In the genomic region with DNA sequence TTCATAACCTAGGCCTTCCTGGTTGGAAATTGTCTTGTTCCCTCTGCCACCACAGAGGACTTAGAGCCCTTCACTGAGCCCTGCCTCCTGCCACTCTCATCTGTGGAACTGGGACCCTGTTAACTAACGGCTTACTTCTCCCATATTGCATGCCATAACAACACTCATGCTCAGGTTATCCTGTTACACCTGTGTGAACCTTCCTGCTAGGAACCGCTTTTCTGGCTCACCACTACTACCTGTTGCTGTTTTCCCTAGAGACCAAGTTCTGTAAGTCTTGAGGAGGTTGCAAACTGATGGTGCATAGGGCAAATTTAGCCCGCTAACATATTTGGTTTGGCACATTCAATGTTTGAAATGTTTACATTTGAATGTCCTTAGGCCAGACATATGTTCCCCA, we compare ENCODE assay signal across 15 cellular contexts. TPM values are rescaled to one million over a fixed set of nuclear protein-coding genes. Genes with fewer than 3 reads are reported as not detected.
DNase-seq lines count a peak whose midpoint lies in the region; ATAC-seq and TF ChIP-seq lines count a peak whose summit lies in the region.
"Had no signal": no experiment of that assay in that cellular context is flagged by ENCODE, and none has a peak within 500 bp of the region (broad histone marks: within the 10 kb centered on the region; RNA-seq: fewer than 3 reads in every experiment).

No MANE protein-coding gene starts in this region.

- intact Hi-C loops in CD14-positive monocyte (cut with micrococcal nuclease), result no loop called here

- H3K18ac ChIP-seq in mesenchymal stem cell (ENCODE audit: low read depth in 1 of 2, low read length in 2 of 2), result no peak overlapping the region

- H3K79me2 ChIP-seq in GM23338 (replicated peaks; ENCODE audit: insufficient read depth), result no peaks in the 10 kb centered on the region
- H3K79me2 ChIP-seq in SU-DHL-6 (ENCODE audit: insufficient read depth, low read length), result no peaks in the 10 kb centered on the region

- H3K4me3 ChIP-seq in GM23338 (no peak overlapping the region), SU-DHL-6 (ENCODE audit: insufficient read depth, low read length, poor library complexity, severe bottlenecking) (no peak overlapping the region), mesenchymal stem cell (ENCODE audit: insufficient read depth in 1 of 2, low read depth in 1 of 2, low read length in 2 of 2) (no peak overlapping the region), WERI-Rb-1 (ENCODE audit: low read depth, low read length) (no peak overlapping the region)
- H3K4me3 ChIP-seq: PC-9 had no signal

- H3K9me2 ChIP-seq in GM23338 (ENCODE audit: insufficient read depth) (no peaks in the 10 kb centered on the region), SU-DHL-6 (replicated peaks; ENCODE audit: insufficient read depth, low read length) (no peaks in the 10 kb centered on the region)

- H3K9ac ChIP-seq in SU-DHL-6 (ENCODE audit: low read length), result no peak overlapping the region
- H3K9ac ChIP-seq in mesenchymal stem cell (ENCODE audit: low read length), result no peak overlapping the region

- H3K4me1 ChIP-seq in GM23338 (ENCODE audit: insufficient read depth) (no peaks in the 10 kb centered on the region), mesenchymal stem cell (ENCODE audit: control insufficient read depth, insufficient read depth, low read depth, low read length) (no peaks in the 10 kb centered on the region)

- no peaks in the 10 kb centered on the region for H4K20me1 ChIP-seq in GM23338 (replicated peaks; ENCODE audit: insufficient read depth)
- H4K20me1 ChIP-seq in SU-DHL-6 (ENCODE audit: low read depth, low read length), result no peaks in the 10 kb centered on the region

- peak overlapping the region; percentile 2 for H4K8ac ChIP-seq in mesenchymal stem cell (ENCODE audit: low read length)

- ATAC-seq in GM23338 (no peak), HG03378 (IDR thresholded peaks at IDR 0.05; ENCODE audit: unreplicated experiment) (no peak)

- DNase-seq in CD14-positive monocyte (ENCODE audit: low spot score) (no peak), GM23338 (ENCODE audit: low spot score) (no peak), mesenchymal stem cell (no peak), WERI-Rb-1 (no peak), NCI-H187 (lab: John Stamatoyannopoulos, UW) (no peak), KBM-7 (no peak)
- DNase-seq: NCI-H187 treated with DMSO at 0.1 percent for 48 hours; NCI-H345; NCI-H526 treated with DMSO at 0.1 percent for 48 hours; NK-92 treated with Interleukin-12 subunit alpha and Interleukin-12 subunit beta, amount 100 ng/mL, for 24 hours had no signal

- H3K23ac ChIP-seq in mesenchymal stem cell (ENCODE audit: low read length in 2 of 2), result no peak overlapping the region

- H3K4ac ChIP-seq in mesenchymal stem cell (ENCODE audit: low read depth in 1 of 2, low read length in 2 of 2), result no peak overlapping the region

- H3K27me3 Mint-ChIP-seq in CD14-positive monocyte (ENCODE audit: low read depth in 3 of 3) (peaks cover 0 to 1% (median 0%) of the 10 kb centered on the region in 3 donors), GM23338 (ENCODE audit: insufficient read depth, low read depth, poor library complexity) (peaks cover 1% of the 10 kb centered on the region)
- H3K27me3 Mint-ChIP-seq: IgD-negative memory B cell had no signal

- H3K4me3 Mint-ChIP-seq in CD14-positive monocyte (no peak overlapping the region), GM23338 (no peak overlapping the region)
- H3K4me3 Mint-ChIP-seq: HFFc6 had no signal

- H3K27ac ChIP-seq in GM23338 (ENCODE audit: low read depth) (no peak overlapping the region), SU-DHL-6 (ENCODE audit: low read depth, low read length) (peak overlapping the region; percentile 39), mesenchymal stem cell (ENCODE audit: low read length, poor library complexity, severe bottlenecking) (no peak overlapping the region), WERI-Rb-1 (no peak overlapping the region)
- H3K27ac ChIP-seq: PC-9 had no signal

- H3K9me3 Mint-ChIP-seq in CD14-positive monocyte (peaks cover 0 to 5% (median 0%) of the 10 kb centered on the region in 7 donors), GM23338 (peaks cover 16% of the 10 kb centered on the region; the same call in 1 of the 3 replicates)
- H3K9me3 Mint-ChIP-seq: HFFc6 had no signal

- H2BK5ac ChIP-seq in mesenchymal stem cell (ENCODE audit: low read depth, low read length, poor library complexity, severe bottlenecking), result no peak overlapping the region

- H3K4me1 Mint-ChIP-seq in CD14-positive monocyte (peaks cover 45% of the 10 kb centered on the region), GM23338 (peaks cover 3% of the 10 kb centered on the region; the same call in 2 of the 3 replicates)

- no peak overlapping the region for H2BK12ac ChIP-seq in mesenchymal stem cell (ENCODE audit: low read length in 2 of 2)

- H3K79me1 ChIP-seq in mesenchymal stem cell (replicated peaks; ENCODE audit: low read length, poor library complexity, severe bottlenecking), result no peaks in the 10 kb centered on the region

- H3K27me3 ChIP-seq in GM23338 (ENCODE audit: insufficient read depth) (no peaks in the 10 kb centered on the region), SU-DHL-6 (ENCODE audit: low read length) (no peaks in the 10 kb centered on the region), mesenchymal stem cell (ENCODE audit: control insufficient read depth in 1 of 2, insufficient read depth in 1 of 2, low read length in 2 of 2) (no peaks in the 10 kb centered on the region), WERI-Rb-1 (ENCODE audit: insufficient read depth, low read depth, severe bottlenecking) (no peaks in the 10 kb centered on the region)

- H3K36me3 ChIP-seq in GM23338 (ENCODE audit: insufficient read depth), result no peaks in the 10 kb centered on the region; the same call in 1 of the 2 replicates
- no peaks in the 10 kb centered on the region for H3K36me3 ChIP-seq in SU-DHL-6 (ENCODE audit: low read length)
- no peaks in the 10 kb centered on the region for H3K36me3 ChIP-seq in mesenchymal stem cell (ENCODE audit: control insufficient read depth in 1 of 2, insufficient read depth in 2 of 2, low read depth in 1 of 2, low read length in 2 of 2)
- no peaks in the 10 kb centered on the region for H3K36me3 ChIP-seq in WERI-Rb-1

- H3K14ac ChIP-seq in mesenchymal stem cell (ENCODE audit: low read length in 2 of 2), result no peak overlapping the region

- H4K91ac ChIP-seq in mesenchymal stem cell (ENCODE audit: low read length), result no peak overlapping the region

- H3K9me3 ChIP-seq in SU-DHL-6 (ENCODE audit: insufficient read depth, low read length) (no peaks in the 10 kb centered on the region), mesenchymal stem cell (ENCODE audit: control insufficient read depth, low read length) (no peaks in the 10 kb centered on the region), WERI-Rb-1 (ENCODE audit: severe bottlenecking) (peaks cover 10% of the 10 kb centered on the region)

- WGBS in mesenchymal stem cell, result 87% methylated on average over 3 of the region's 3 CpGs

- no peak overlapping the region for H2BK15ac ChIP-seq in mesenchymal stem cell (ENCODE audit: low read depth, poor library complexity, severe bottlenecking)

- H3F3A ChIP-seq in GM23338 (replicated peaks; ENCODE audit: low read depth) (no peaks in the 10 kb centered on the region), SU-DHL-6 (ENCODE audit: insufficient read depth) (peaks cover 27% of the 10 kb centered on the region)

- H3K27ac Mint-ChIP-seq in CD14-positive monocyte, result peak overlapping the region in 4 of 7 donors; percentile 48 to 80 (median 78)
- H3K27ac Mint-ChIP-seq in GM23338, result no peak overlapping the region
- H3K27ac Mint-ChIP-seq: HFFc6 had no signal

- H2AFZ ChIP-seq in GM23338 (0 out of 2 replicates have a peak overlapping the region, but pooled peaks have one; percentile 2), SU-DHL-6 (ENCODE audit: low read depth, low read length, severe bottlenecking) (peak overlapping the region; percentile 28), mesenchymal stem cell (ENCODE audit: low read depth, low read length) (no peak overlapping the region)
- H2AFZ ChIP-seq: PC-9 had no signal

- no peak for TF ChIP-seq CTCF in CD14-positive monocyte (IDR thresholded peaks at IDR 0.05)
- no peak for TF ChIP-seq CTCF in GM23338 (conservative IDR thresholded peaks at IDR 0.05; ENCODE audit: low read depth in 2 of 2)
- no peak for TF ChIP-seq CTCF in SU-DHL-6 (IDR thresholded peaks at IDR 0.05; ENCODE audit: insufficient read depth, low read length, poor library complexity, severe bottlenecking)
- no peak for TF ChIP-seq CTCF in WERI-Rb-1 (IDR thresholded peaks at IDR 0.05; ENCODE audit: low read depth, low read length)

- in situ Hi-C loops in KBM-7 (cut with MboI; ENCODE audit: low pct_unique_long_range_greater_than_20kb, low sequenced_read_pairs), result loop anchor here (25.0 kb wide), 1 partner anchor 391 kb away; no protein-coding TSS in a partner anchor

- no peaks in the 10 kb centered on the region for H3K36me3 Mint-ChIP-seq in CD14-positive monocyte
- H3K36me3 Mint-ChIP-seq in GM23338 (ENCODE audit: low read depth), result no peaks in the 10 kb centered on the region; the same call in 2 of the 3 replicates

- no peak overlapping the region for H2BK120ac ChIP-seq in mesenchymal stem cell (ENCODE audit: low read depth, low read length)

- H2AK5ac ChIP-seq in mesenchymal stem cell (ENCODE audit: low read length, severe bottlenecking), result no peak overlapping the region

- H3K4me2 ChIP-seq in GM23338 (no peak overlapping the region), SU-DHL-6 (ENCODE audit: low read depth, low read length, poor library complexity, severe bottlenecking) (no peak overlapping the region), mesenchymal stem cell (ENCODE audit: low read length, poor library complexity, severe bottlenecking) (no peak overlapping the region)
- H3K4me2 ChIP-seq: PC-9 had no signal

TF ChIP-seq in GM23338, 12 proteins besides CTCF, POLR2A, EP300 and RAD21 (continues in another document):
- TF ChIP-seq, protein P1, sequence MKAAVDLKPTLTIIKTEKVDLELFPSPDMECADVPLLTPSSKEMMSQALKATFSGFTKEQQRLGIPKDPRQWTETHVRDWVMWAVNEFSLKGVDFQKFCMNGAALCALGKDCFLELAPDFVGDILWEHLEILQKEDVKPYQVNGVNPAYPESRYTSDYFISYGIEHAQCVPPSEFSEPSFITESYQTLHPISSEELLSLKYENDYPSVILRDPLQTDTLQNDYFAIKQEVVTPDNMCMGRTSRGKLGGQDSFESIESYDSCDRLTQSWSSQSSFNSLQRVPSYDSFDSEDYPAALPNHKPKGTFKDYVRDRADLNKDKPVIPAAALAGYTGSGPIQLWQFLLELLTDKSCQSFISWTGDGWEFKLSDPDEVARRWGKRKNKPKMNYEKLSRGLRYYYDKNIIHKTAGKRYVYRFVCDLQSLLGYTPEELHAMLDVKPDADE (IDR thresholded peaks at IDR 0.05), result no peak
- no peak for TF ChIP-seq STAT1 (IDR thresholded peaks at IDR 0.05; ENCODE audit: unreplicated experiment)

RNA-seq across cellular contexts. Expression of a gene that starts 33.0 kb away (rescaled TPM):
- polyA plus RNA-seq in CD14-positive monocyte (1 to 10 TPM; 2.5 to 2.7 TPM), GM23338 (2016; fragmentation: Nextera tagmentation; extraction: Ambion mirVana) (4.1 and 4.4 TPM in 2 replicates)
- 15.4 TPM in 2 replicates for total RNA-seq in GM23338 (2014; rRNA removed; shearing (Covaris generic))
- polyA plus RNA-seq in mesenchymal stem cell (2013, experiment 1 of 2), result 2.5 TPM
- polyA plus RNA-seq in mesenchymal stem cell (2013, experiment 2 of 2), result 2.8 TPM

RNA-seq across cellular contexts. Expression of a gene that starts 49.6 kb away (rescaled TPM):
- polyA plus RNA-seq in CD14-positive monocyte, result 10 to 100 TPM; 15.5 to 19.5 TPM
- 40.5 and 41.7 TPM in 2 replicates for total RNA-seq in GM23338 (2014; rRNA removed; shearing (Covaris generic))
- polyA plus RNA-seq in GM23338 (2016; fragmentation: Nextera tagmentation; extraction: Ambion mirVana), result 28.3 and 28.4 TPM in 2 replicates
- 10.4 TPM for polyA plus RNA-seq in mesenchymal stem cell (2013, experiment 1 of 2)
- 10.3 TPM for polyA plus RNA-seq in mesenchymal stem cell (2013, experiment 2 of 2)
